32 cellular contexts compared by ENCODE assay signal in genomic region chr6:25868784-25869183, GRCh38. TPM values are rescaled to one million over a fixed set of nuclear protein-coding genes. Genes with fewer than 3 reads are reported as not detected.
"Had no signal": no experiment of that assay in that cellular context is flagged by ENCODE, and none has a peak within 500 bp of the region (broad histone marks: within the 10 kb centered on the region; RNA-seq: fewer than 3 reads in every experiment).

No MANE protein-coding gene starts in this region.

- H3K4me3 ChIP-seq: colonic mucosa, gastroesophageal sphincter, heart right ventricle, lung, ovary, psoas muscle, sigmoid colon, spleen, suprapubic skin, transverse colon, vagina had no signal

- H3K9me3 Mint-ChIP-seq: dendritic cell treated with granulocyte-macrophage colony-stimulating factor and Interleukin-4, amounts not matched to agents 40 ng/mL and 50 ng/mL, for 4 days; endodermal cell; memory B cell had no signal

- H3K36me3 Mint-ChIP-seq: memory B cell, natural killer cell had no signal

- H3K4me3 Mint-ChIP-seq: dendritic cell treated with granulocyte-macrophage colony-stimulating factor and Interleukin-4, amounts not matched to agents 40 ng/mL and 50 ng/mL, for 4 days; endodermal cell; memory B cell; natural killer cell; stimulated activated naive CD8-positive, alpha-beta T cell treated with anti-CD3 and anti-CD28 coated beads, Interleukin-15, amount 100 ng/mL, for 72 hours had no signal

- H3K9me3 ChIP-seq: colonic mucosa, gastroesophageal sphincter, heart right ventricle, ovary, psoas muscle, sigmoid colon, spleen, suprapubic skin, transverse colon, vagina had no signal

- H3K27ac Mint-ChIP-seq: dendritic cell treated with granulocyte-macrophage colony-stimulating factor and Interleukin-4, amounts not matched to agents 40 ng/mL and 50 ng/mL, for 4 days; endodermal cell; memory B cell; natural killer cell; stimulated activated naive CD8-positive, alpha-beta T cell treated with anti-CD3 and anti-CD28 coated beads, Interleukin-15, amount 100 ng/mL, for 72 hours had no signal

- DNase-seq: colonic mucosa; effector CD8-positive, alpha-beta T cell; endodermal cell; foreskin keratinocyte; heart right ventricle; hippocampal formation; kidney glomerular epithelial cell; natural killer cell; occipital lobe; ovary; posterior cingulate gyrus; psoas muscle; right cardiac atrium; sigmoid colon; spleen; stimulated activated CD4-positive, alpha-beta T cell treated with anti-CD3 and anti-CD28 coated beads, Interleukin-4, amount 100 ng/mL, for 4 hours; stimulated activated naive CD4-positive, alpha-beta T cell; stimulated activated naive CD8-positive, alpha-beta T cell treated with anti-CD3 and anti-CD28 coated beads, Interleukin-15, amount 100 ng/mL, for 72 hours; transverse colon had no signal

- ATAC-seq: esophagus mucosa; foreskin keratinocyte; gastroesophageal sphincter; heart right ventricle; natural killer cell; psoas muscle; right cardiac atrium; stimulated activated naive CD8-positive, alpha-beta T cell treated with anti-CD3 and anti-CD28 coated beads, Interleukin-15, amount 100 ng/mL, for 72 hours had no signal

- H3K4me1 Mint-ChIP-seq: endodermal cell had no signal

- H3K36me3 ChIP-seq: colonic mucosa, gastroesophageal sphincter, heart right ventricle, ovary, sigmoid colon, spleen, suprapubic skin, transverse colon, vagina had no signal

- H3K4me1 ChIP-seq: colonic mucosa, foreskin keratinocyte, gastroesophageal sphincter, heart right ventricle, psoas muscle, sigmoid colon, spleen, suprapubic skin, transverse colon, vagina had no signal

- H3K27me3 ChIP-seq: colonic mucosa, foreskin keratinocyte, ovary, sigmoid colon, suprapubic skin, transverse colon, vagina had no signal

- H3K27ac ChIP-seq: colonic mucosa, epithelial cell of prostate, foreskin keratinocyte, gastroesophageal sphincter, heart right ventricle, ovary, psoas muscle, sigmoid colon, spleen, suprapubic skin, transverse colon, vagina had no signal

RNA-seq across cellular contexts. Expression of gene SLC17A3, which starts 5.3 kb away (rescaled TPM):
- total RNA-seq: colonic mucosa, endodermal cell, esophagus mucosa, foreskin keratinocyte, gastroesophageal sphincter, heart right ventricle, lung, occipital lobe, psoas muscle, sigmoid colon, skeletal muscle tissue, spleen, suprapubic skin, transverse colon, ureter, vagina had no signal
- polyA plus RNA-seq: foreskin keratinocyte, heart right ventricle, lung, neural cell, psoas muscle, right cardiac atrium, sigmoid colon had no signal

RNA-seq across cellular contexts. Expression of gene SLC17A1, which starts 36.9 kb away (rescaled TPM):
- total RNA-seq: colonic mucosa, endodermal cell, esophagus mucosa, foreskin keratinocyte, gastroesophageal sphincter, heart right ventricle, lung, mononuclear cell, occipital lobe, ovary, psoas muscle, right cardiac atrium, sigmoid colon, skeletal muscle tissue, spleen, suprapubic skin, transverse colon, ureter, vagina had no signal
- polyA plus RNA-seq: foreskin keratinocyte, heart right ventricle, lung, neural cell, psoas muscle, right cardiac atrium, spleen, thymus had no signal
